Comparison of ENCODE assay signal across 10 cellular contexts in the genomic region with DNA sequence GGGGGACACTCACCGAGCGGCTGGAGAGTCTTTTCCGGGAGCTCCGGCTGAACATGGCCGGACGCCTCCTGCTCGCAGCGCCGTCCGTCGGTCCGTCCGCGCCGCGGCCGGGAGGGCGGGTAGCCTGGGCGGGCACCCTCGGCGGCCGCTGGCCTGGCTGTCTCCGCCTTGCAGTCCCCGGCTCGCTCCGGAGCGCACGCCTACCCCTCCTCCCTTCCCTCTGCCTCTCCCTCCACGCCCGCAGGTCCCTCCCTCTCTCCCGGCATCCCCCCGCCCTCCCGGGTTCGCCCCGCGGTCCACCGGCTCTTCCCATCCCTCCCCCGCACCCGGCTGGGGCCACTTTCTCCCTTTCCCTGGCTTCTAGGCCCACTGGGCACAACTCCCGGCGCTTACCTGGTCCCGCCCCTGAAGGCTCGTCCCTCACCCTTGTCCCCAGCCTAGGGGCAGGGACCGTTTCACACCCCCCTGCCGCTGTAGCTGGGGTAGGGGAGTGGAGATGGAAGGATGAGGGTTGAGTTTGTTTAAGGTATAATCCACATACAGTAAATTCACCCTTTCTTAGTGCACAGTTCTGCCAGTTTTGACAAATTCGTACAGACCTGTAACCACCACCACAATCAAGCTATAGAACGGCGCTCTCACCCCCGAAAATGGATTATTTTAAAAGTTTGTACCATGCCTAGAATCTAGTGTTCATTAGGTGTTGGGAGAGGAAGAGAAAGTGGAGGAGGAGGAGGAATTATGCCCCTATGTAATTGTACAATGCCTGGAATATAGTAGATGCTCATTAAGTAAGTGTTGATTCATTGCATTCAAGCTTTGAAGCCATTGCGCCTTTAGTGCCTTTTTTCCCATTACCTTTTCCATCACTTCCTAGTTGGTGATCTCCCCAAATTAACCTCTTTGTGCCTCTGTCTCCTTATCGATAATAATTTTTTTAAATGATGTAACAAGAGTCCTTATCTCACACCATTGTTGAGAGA.
DNase-seq lines count a peak whose midpoint lies in the region; ATAC-seq, FAIRE-seq and TF ChIP-seq lines count a peak whose summit lies in the region.
"Had no signal": no experiment of that assay in that cellular context is flagged by ENCODE, and none has a peak within 500 bp of the region (broad histone marks: within the 10 kb centered on the region; RNA-seq: fewer than 3 reads in every experiment).

No MANE protein-coding gene starts in this region.

- H3K4me1 ChIP-seq in ACC112 (ENCODE audit: control insufficient read depth, insufficient read depth, low read length, unreplicated experiment) (peaks cover 16% of the 10 kb centered on the region), lower lobe of right lung (peaks cover 21% of the 10 kb centered on the region)
- H3K4me1 ChIP-seq in CD8-positive, alpha-beta T cell (ENCODE audit: insufficient read depth, low read length): no peaks in the 10 kb centered on the region

- H3K27me3 Mint-ChIP-seq in CD8-positive, alpha-beta T cell (ENCODE audit: low read depth): peaks cover 57% of the 10 kb centered on the region

- no peaks in the 10 kb centered on the region for H3K4me1 Mint-ChIP-seq in CD8-positive, alpha-beta T cell (ENCODE audit: low read depth)
- H3K4me1 Mint-ChIP-seq: activated CD4-positive, alpha-beta T cell treated with anti-CD3 and anti-CD28 coated beads for 36 hours had no signal

- peak overlapping the region; percentile 51 for H2AFZ ChIP-seq in ACC112 (ENCODE audit: low read length, unreplicated experiment)

- TF ChIP-seq POLR2A in erythroblast (IDR thresholded peaks at IDR 0.05; ENCODE audit: low read length): no peak

- no peaks in the 10 kb centered on the region for H3K9me3 ChIP-seq in lower lobe of right lung
- no peaks in the 10 kb centered on the region for H3K9me3 ChIP-seq in CD8-positive, alpha-beta T cell (ENCODE audit: low read length)

- H3K9me3 Mint-ChIP-seq in CD8-positive, alpha-beta T cell: no peaks in the 10 kb centered on the region

- H3K79me2 ChIP-seq in ACC112 (ENCODE audit: control insufficient read depth, insufficient read depth, low read length, unreplicated experiment): no peaks in the 10 kb centered on the region

- CTCF ChIA-PET in CD8-positive, alpha-beta T cell (lab: Charles Lee): interaction anchor here (1.1 kb wide), 1 partner anchor 17 kb away, joined by 3 read pairs; no protein-coding TSS in a partner anchor

- no peak overlapping the region for H3K4me3 Mint-ChIP-seq in CD8-positive, alpha-beta T cell
- H3K4me3 Mint-ChIP-seq: activated CD4-positive, alpha-beta T cell treated with anti-CD3 and anti-CD28 coated beads for 36 hours had no signal

- TF ChIP-seq CTCF in dorsolateral prefrontal cortex (IDR thresholded peaks at IDR 0.05 in 54 of 56, conservative IDR thresholded peaks at IDR 0.05 in 2 of 56; ENCODE audit: low read depth in 1 of 56, partially characterized antibody in 56 of 56): no peak
- no peak for TF ChIP-seq CTCF in lower lobe of right lung (IDR thresholded peaks at IDR 0.05)
- TF ChIP-seq CTCF in CD8-positive, alpha-beta T cell (IDR thresholded peaks at IDR 0.05): no peak

- peak; percentile 36 for DNase-seq in HTR-8/SVneo (ENCODE audit: insufficient read length, low spot score)
- DNase-seq in dorsolateral prefrontal cortex: peak in 2 of 10 donors; percentile 7 to 45
- peak; percentile 75 for DNase-seq in lower lobe of right lung
- no peak for DNase-seq in CD8-positive, alpha-beta T cell
- DNase-seq in erythroblast (lab: John Stamatoyannopoulos, UW): no peak
- DNase-seq: activated CD4-positive, alpha-beta T cell treated with anti-CD3 and anti-CD28 coated beads for 36 hours; stimulated activated CD4-positive, alpha-beta T cell treated with anti-CD3 and anti-CD28 coated beads, Interleukin-2, amount 100 ng/mL, for 48 hours had no signal

- intact Hi-C loops in dorsolateral prefrontal cortex (cut with DNase I) (no loop called here), lower lobe of right lung (cut with DNase I) (no loop called here)
- intact Hi-C loops in CD8-positive, alpha-beta T cell (cut with DNase I, micrococcal nuclease): no loop called here

- H3K4me3 ChIP-seq in ACC112 (ENCODE audit: low read depth, low read length) (peak overlapping the region; percentile 76), dorsolateral prefrontal cortex (peak overlapping the region; percentile 21 to 74 (median 56)), lower lobe of right lung (peak overlapping the region; percentile 69)
- no peak overlapping the region for H3K4me3 ChIP-seq in CD8-positive, alpha-beta T cell (ENCODE audit: low read depth, low read length)

- H3K27ac ChIP-seq in ACC112 (ENCODE audit: low read depth, low read length) (no peak overlapping the region), dorsolateral prefrontal cortex (peak overlapping the region in 1 of 59 donors; percentile 5), lower lobe of right lung (peak overlapping the region; percentile 77)
- H3K27ac ChIP-seq in CD8-positive, alpha-beta T cell (ENCODE audit: low read depth, low read length): no peak overlapping the region

- POLR2A ChIA-PET in CD8-positive, alpha-beta T cell (lab: Charles Lee): no interaction called here

- no peak for FAIRE-seq in HTR-8/SVneo (lab: Jason Lieb, UNC)

- H3K36me3 ChIP-seq in ACC112 (ENCODE audit: insufficient read depth, low read length): no peaks in the 10 kb centered on the region
- H3K36me3 ChIP-seq in lower lobe of right lung: no peaks in the 10 kb centered on the region
- H3K36me3 ChIP-seq in CD8-positive, alpha-beta T cell (ENCODE audit: insufficient read depth, low read length): no peaks in the 10 kb centered on the region

- peaks cover 48% of the 10 kb centered on the region for H3K27me3 ChIP-seq in ACC112 (ENCODE audit: insufficient read depth, low read length)
- H3K27me3 ChIP-seq in dorsolateral prefrontal cortex: peaks cover 0 to 64% (median 14%) of the 10 kb centered on the region in 45 donors
- peaks cover 9% of the 10 kb centered on the region for H3K27me3 ChIP-seq in lower lobe of right lung (ENCODE audit: low read depth)
- H3K27me3 ChIP-seq in CD8-positive, alpha-beta T cell (ENCODE audit: insufficient read depth, low read length): no peaks in the 10 kb centered on the region

- ATAC-seq in lower lobe of right lung: peak; percentile 87 to 91
- ATAC-seq in CD8-positive, alpha-beta T cell: no peak
- ATAC-seq in GM21515 (IDR thresholded peaks at IDR 0.05; ENCODE audit: unreplicated experiment): no peak
- ATAC-seq in GM21447 (IDR thresholded peaks at IDR 0.05; ENCODE audit: unreplicated experiment): no peak
- ATAC-seq: activated CD4-positive, alpha-beta T cell treated with anti-CD3 and anti-CD28 coated beads for 36 hours had no signal

- no peak overlapping the region for H3K27ac Mint-ChIP-seq in CD8-positive, alpha-beta T cell
- H3K27ac Mint-ChIP-seq: activated CD4-positive, alpha-beta T cell treated with anti-CD3 and anti-CD28 coated beads for 36 hours had no signal

- H3K36me3 Mint-ChIP-seq in CD8-positive, alpha-beta T cell: no peaks in the 10 kb centered on the region

Comparison
In these comparisons a context has a peak if more than half of its experiments do, and no peak if none do; other contexts are left out.
1. DNase-seq: peak in HTR-8/SVneo (single experiment) and lower lobe of right lung (single experiment); none in CD8-positive, alpha-beta T cell (0 of 7) and erythroblast (0 of 2).
2. ATAC-seq: peak in lower lobe of right lung (2 of 2); none in CD8-positive, alpha-beta T cell (single experiment), GM21515 (single experiment) and GM21447 (single experiment).